In genomic region chr7:37201003-37201875, GRCh38 we compare ENCODE assay signal across 8 cellular contexts.
A peak's percentile ranks its signal among the peaks of the same experiment; 100 is the strongest.
DNase-seq lines count a peak whose midpoint lies in the region; ATAC-seq and TF ChIP-seq lines count a peak whose summit lies in the region.

No MANE protein-coding gene starts in this region.

- DNase-seq in GM10248 (ENCODE audit: extremely low spot score) (peak; percentile 65), NCI-H82 (lab: John Stamatoyannopoulos, UW) (peak; percentile 91), epithelial cell of esophagus (ENCODE audit: low read depth) (peak; percentile 65), middle frontal gyrus (ENCODE audit: extremely low spot score, low spot score) (peak; percentile 67)
- peak; percentile 24 for DNase-seq in activated CD8-positive, alpha-beta memory T cell treated with anti-CD3 and anti-CD28 coated beads, Interleukin-2, amount 50 U/mL, for 24 hours (ENCODE audit: extremely low read depth)
- peak; percentile 35 to 74 for DNase-seq in stimulated activated effector memory CD8-positive, alpha-beta T cell treated with anti-CD3 and anti-CD28 coated beads, Interleukin-12 subunit alpha, Interleukin-12 subunit beta, amount 100 ng/mL, for 72 hours (ENCODE audit: low spot score in 2 of 2)

- no peaks in the 10 kb centered on the region for H3K9me3 Mint-ChIP-seq in stimulated activated effector memory CD8-positive, alpha-beta T cell treated with anti-CD3 and anti-CD28 coated beads, Interleukin-12 subunit alpha, Interleukin-12 subunit beta, amount 100 ng/mL, for 72 hours

- TF ChIP-seq CTCF in GM10248 (IDR thresholded peaks at IDR 0.05; ENCODE audit: control extremely low read depth, extremely low read depth, low read depth, missing control alignments) (peak; percentile 88), epithelial cell of esophagus (IDR thresholded peaks at IDR 0.05; ENCODE audit: insufficient read depth, low read depth, low read length, missing control alignments) (peak; percentile 87)

- POLR2A ChIA-PET in GM10248 (lab: Yijun Ruan, JAX): interaction anchor here (0.5 kb wide), 1 partner anchor 758 kb away, joined by 3 read pairs; no protein-coding TSS in a partner anchor

- no peak overlapping the region for H3K27ac Mint-ChIP-seq in stimulated activated effector memory CD8-positive, alpha-beta T cell treated with anti-CD3 and anti-CD28 coated beads, Interleukin-12 subunit alpha, Interleukin-12 subunit beta, amount 100 ng/mL, for 72 hours

- CTCF ChIA-PET in GM10248 (lab: Yijun Ruan, JAX): interaction anchor here (0.6 to 7.9 kb wide), 36 partner anchors 7 to 775 kb away, joined by 3 to 83 read pairs (median 4); no protein-coding TSS in a partner anchor

- peak; percentile 60 for ATAC-seq in HG03439 (IDR thresholded peaks at IDR 0.05; ENCODE audit: unreplicated experiment)
- ATAC-seq in stimulated activated effector memory CD8-positive, alpha-beta T cell treated with anti-CD3 and anti-CD28 coated beads, Interleukin-12 subunit alpha, Interleukin-12 subunit beta, amount 100 ng/mL, for 72 hours: peak; percentile 45
- ATAC-seq in GM18868 (IDR thresholded peaks at IDR 0.05; ENCODE audit: unreplicated experiment): no peak

- H3K4me3 Mint-ChIP-seq in stimulated activated effector memory CD8-positive, alpha-beta T cell treated with anti-CD3 and anti-CD28 coated beads, Interleukin-12 subunit alpha, Interleukin-12 subunit beta, amount 100 ng/mL, for 72 hours: no peak overlapping the region

- H3K4me3 ChIP-seq in epithelial cell of esophagus (ENCODE audit: low read length): no peak overlapping the region

- peaks cover 44% of the 10 kb centered on the region for H3K36me3 Mint-ChIP-seq in stimulated activated effector memory CD8-positive, alpha-beta T cell treated with anti-CD3 and anti-CD28 coated beads, Interleukin-12 subunit alpha, Interleukin-12 subunit beta, amount 100 ng/mL, for 72 hours

- H3K4me1 Mint-ChIP-seq in stimulated activated effector memory CD8-positive, alpha-beta T cell treated with anti-CD3 and anti-CD28 coated beads, Interleukin-12 subunit alpha, Interleukin-12 subunit beta, amount 100 ng/mL, for 72 hours: no peaks in the 10 kb centered on the region

Comparison
In these comparisons a context has a peak if more than half of its experiments do, and no peak if none do; other contexts are left out.
1. DNase-seq: peak in every context shown above with its lines; median percentile 91 in NCI-H82; 67 in middle frontal gyrus; 65 in GM10248; 65 in epithelial cell of esophagus; 54 in stimulated activated effector memory CD8-positive, alpha-beta T cell treated with anti-CD3 and anti-CD28 coated beads, Interleukin-12 subunit alpha, Interleukin-12 subunit beta, amount 100 ng/mL, for 72 hours; 24 in activated CD8-positive, alpha-beta memory T cell treated with anti-CD3 and anti-CD28 coated beads, Interleukin-2, amount 50 U/mL, for 24 hours.